ENCODE assay signal across 8 cellular contexts in the genomic region with DNA sequence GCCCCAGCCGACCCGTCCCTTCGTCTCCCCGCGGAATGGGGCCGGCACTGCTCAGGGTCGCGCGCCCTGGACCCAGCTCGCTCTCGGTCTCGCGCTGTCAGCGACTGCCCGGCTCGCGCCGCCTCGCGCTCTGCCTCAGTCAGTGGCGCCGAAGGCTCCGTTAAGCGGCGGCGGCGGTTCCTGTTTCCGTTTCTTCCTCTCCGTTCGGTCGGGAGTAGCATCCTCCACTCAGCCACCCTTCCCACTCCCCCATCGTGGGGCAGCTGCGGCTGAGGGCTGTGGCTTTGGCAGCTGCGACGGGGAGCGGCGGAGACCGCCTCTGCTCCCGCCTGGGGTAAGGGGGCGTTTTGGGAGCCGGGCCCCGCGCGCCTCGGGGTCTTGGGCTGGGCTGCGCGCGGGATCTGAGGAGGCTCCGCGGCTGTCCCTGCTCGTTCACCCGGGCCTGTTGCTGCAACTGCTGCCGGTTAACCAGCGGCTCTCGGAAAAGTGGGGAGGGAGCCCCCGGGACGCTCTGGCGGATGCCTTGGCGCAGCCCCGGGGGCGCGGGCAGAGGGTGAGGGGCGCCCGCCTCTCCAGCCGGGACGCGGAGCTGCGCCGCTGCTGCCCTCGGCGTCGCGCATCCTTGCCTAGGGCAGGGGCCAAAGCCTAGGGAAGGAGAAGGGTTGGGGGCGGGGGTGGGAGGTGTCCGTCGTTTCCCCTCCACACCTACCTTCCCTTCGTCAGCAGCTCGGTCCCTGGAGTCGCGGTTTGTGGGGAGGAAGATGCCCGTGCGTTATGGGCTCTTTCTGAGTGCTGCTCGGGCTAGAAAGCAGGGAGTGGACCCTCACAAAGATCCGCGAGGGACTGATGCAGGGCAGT. TPM values are rescaled to one million over a fixed set of nuclear protein-coding genes. Genes with fewer than 3 reads are reported as not detected.
DNase-seq lines count a peak whose midpoint lies in the region; ATAC-seq and TF ChIP-seq lines count a peak whose summit lies in the region.

No MANE protein-coding gene starts in this region.

- H3K27me3 Mint-ChIP-seq in activated CD4-positive, alpha-beta memory T cell treated with anti-CD3 and anti-CD28 coated beads for 36 hours, result no peaks in the 10 kb centered on the region
- peaks cover 2% of the 10 kb centered on the region for H3K27me3 Mint-ChIP-seq in endothelial cell (ENCODE audit: unreplicated experiment)

- intact Hi-C loops in activated CD4-positive, alpha-beta memory T cell treated with anti-CD3 and anti-CD28 coated beads for 36 hours (cut with micrococcal nuclease), result loop anchor here (1.0 to 5.0 kb wide), 11 partner anchors 44 to 659 kb away; partner anchors contain the start of genes FNTB and MAX
- intact Hi-C loops in mucosa of descending colon (cut with DNase I, micrococcal nuclease), result loop anchor here (10.0 kb wide), 2 partner anchors 188 to 412 kb away; no protein-coding TSS in a partner anchor

- H3K4me3 Mint-ChIP-seq in activated CD4-positive, alpha-beta memory T cell treated with anti-CD3 and anti-CD28 coated beads for 36 hours, result peak overlapping the region; percentile 98
- H3K4me3 Mint-ChIP-seq in endothelial cell (ENCODE audit: unreplicated experiment), result peak overlapping the region; percentile 95

- H3K9me3 ChIP-seq in mucosa of descending colon (no peaks in the 10 kb centered on the region), subcutaneous abdominal adipose tissue (ENCODE audit: control insufficient read depth in 5 of 5, low read length in 5 of 5) (no peaks in the 10 kb centered on the region)

- peak overlapping the region; percentile 96 for H3K27ac Mint-ChIP-seq in activated CD4-positive, alpha-beta memory T cell treated with anti-CD3 and anti-CD28 coated beads for 36 hours
- peak overlapping the region; percentile 79 for H3K27ac Mint-ChIP-seq in endothelial cell (ENCODE audit: unreplicated experiment)

- TF ChIP-seq POLR2A in GM18505 (IDR thresholded peaks at IDR 0.05; ENCODE audit: borderline replicate concordance, extremely low read depth, insufficient read depth, insufficient read length), result peak; percentile 2

- DNase-seq in AG04449 (ENCODE audit: low read depth, low spot score), result no peak
- DNase-seq in NCI-H345 treated with DMSO at 0.1 percent for 48 hours (lab: John Stamatoyannopoulos, UW; ENCODE audit: unreplicated experiment), result peak; percentile 69
- peak; percentile 44 for DNase-seq in activated CD4-positive, alpha-beta memory T cell treated with anti-CD3 and anti-CD28 coated beads for 36 hours
- no peak for DNase-seq in endothelial cell (ENCODE audit: low spot score)
- peak in 2 of 3 donors; percentile 77 to 83 for DNase-seq in mucosa of descending colon

- CTCF ChIA-PET in AG04449 (lab: Yijun Ruan, JAX), result interaction anchor here (0.8 to 11.0 kb wide), 17 partner anchors 15 to 545 kb away, joined by 3 to 229 read pairs (median 4); no protein-coding TSS in a partner anchor
- CTCF ChIA-PET in activated CD4-positive, alpha-beta memory T cell treated with anti-CD3 and anti-CD28 coated beads for 36 hours (lab: Charles Lee), result interaction anchor here (0.7 to 7.3 kb wide), 13 partner anchors 9 to 658 kb away, joined by 3 to 130 read pairs (median 17); no protein-coding TSS in a partner anchor

- H3K36me3 Mint-ChIP-seq in activated CD4-positive, alpha-beta memory T cell treated with anti-CD3 and anti-CD28 coated beads for 36 hours, result no peaks in the 10 kb centered on the region
- H3K36me3 Mint-ChIP-seq in endothelial cell (ENCODE audit: low read depth, unreplicated experiment), result peaks cover 2% of the 10 kb centered on the region

- H3K9ac ChIP-seq in subcutaneous abdominal adipose tissue (ENCODE audit: low read length in 5 of 5), result peak overlapping the region in 4 of 5 donors; percentile 56 to 79 (median 65)

- H3K4me1 ChIP-seq in mucosa of descending colon (ENCODE audit: low read depth) (peaks cover 4% of the 10 kb centered on the region), subcutaneous abdominal adipose tissue (ENCODE audit: control insufficient read depth in 5 of 5, insufficient read depth in 5 of 5, low read length in 5 of 5) (peaks cover 0 to 32% (median 21%) of the 10 kb centered on the region in 5 donors)

- POLR2A ChIA-PET in AG04449 (lab: Yijun Ruan, JAX), result interaction anchor here (1.0 kb wide), 1 partner anchor 291 kb away, joined by 3 read pairs; no protein-coding TSS in a partner anchor
- POLR2A ChIA-PET in activated CD4-positive, alpha-beta memory T cell treated with anti-CD3 and anti-CD28 coated beads for 36 hours (lab: Charles Lee), result interaction anchor here (0.5 to 2.6 kb wide), 6 partner anchors 16 to 412 kb away, joined by 3 to 16 read pairs (median 4); no protein-coding TSS in a partner anchor

- TF ChIP-seq CTCF in AG04449 (IDR thresholded peaks at IDR 0.05; ENCODE audit: insufficient read depth, low read length, missing control alignments) (peak; percentile 42), endothelial cell (IDR thresholded peaks at IDR 0.05; ENCODE audit: unreplicated experiment) (no peak), mucosa of descending colon (IDR thresholded peaks at IDR 0.05) (no peak)

- H3K4me1 Mint-ChIP-seq in activated CD4-positive, alpha-beta memory T cell treated with anti-CD3 and anti-CD28 coated beads for 36 hours (ENCODE audit: low read depth), result peaks cover 35% of the 10 kb centered on the region
- peaks cover 11% of the 10 kb centered on the region for H3K4me1 Mint-ChIP-seq in endothelial cell (ENCODE audit: unreplicated experiment)

- H3K9me3 Mint-ChIP-seq in activated CD4-positive, alpha-beta memory T cell treated with anti-CD3 and anti-CD28 coated beads for 36 hours, result no peaks in the 10 kb centered on the region
- H3K9me3 Mint-ChIP-seq in endothelial cell (ENCODE audit: unreplicated experiment), result no peaks in the 10 kb centered on the region

- peak overlapping the region; percentile 84 for H3K4me3 ChIP-seq in AG04449 (ENCODE audit: low read depth, low read length)
- peak overlapping the region; percentile 45 for H3K4me3 ChIP-seq in mucosa of descending colon
- H3K4me3 ChIP-seq in subcutaneous abdominal adipose tissue (ENCODE audit: low read depth in 1 of 5, low read length in 5 of 5), result peak overlapping the region; percentile 78 to 96 (median 87)

- no peaks in the 10 kb centered on the region for H3K27me3 ChIP-seq in subcutaneous abdominal adipose tissue (ENCODE audit: control insufficient read depth in 5 of 5, insufficient read depth in 4 of 5, low read length in 5 of 5)

- peak overlapping the region; percentile 50 for H3K27ac ChIP-seq in subcutaneous abdominal adipose tissue (ENCODE audit: low read depth, low read length)

- ATAC-seq in GM18505 (IDR thresholded peaks at IDR 0.05; ENCODE audit: unreplicated experiment), result peak; percentile 36
- ATAC-seq in HG02973 (IDR thresholded peaks at IDR 0.05; ENCODE audit: unreplicated experiment), result peak; percentile 40
- ATAC-seq in mucosa of descending colon, result peak; percentile 69

- H3K36me3 ChIP-seq in mucosa of descending colon (ENCODE audit: low read depth) (no peaks in the 10 kb centered on the region), subcutaneous abdominal adipose tissue (ENCODE audit: control insufficient read depth in 5 of 5, insufficient read depth in 5 of 5, low read length in 5 of 5) (no peaks in the 10 kb centered on the region)

RNA-seq across cellular contexts. Expression of gene FUT8, which starts 0.6 kb away (rescaled TPM):
- total RNA-seq in activated CD4-positive, alpha-beta memory T cell treated with anti-CD3 and anti-CD28 coated beads for 36 hours, result 10 to 100 TPM; 50.7 to 51.4 TPM
- total RNA-seq in endothelial cell (ENCODE audit: unreplicated experiment) (65.4 TPM), mucosa of descending colon (10 to 100 TPM; 24.7 to 38.1 (median 32.2) TPM)

Comparison
In these comparisons a context has a peak if more than half of its experiments do, and no peak if none do; other contexts are left out.
1. DNase-seq: peak in NCI-H345 treated with DMSO at 0.1 percent for 48 hours (single experiment), activated CD4-positive, alpha-beta memory T cell treated with anti-CD3 and anti-CD28 coated beads for 36 hours (single experiment) and mucosa of descending colon (2 of 3); none in AG04449 (single experiment) and endothelial cell (single experiment).
2. Peak in every context shown above with its lines, with median percentiles within 50 percentile points of each other: H3K4me3 ChIP-seq and ATAC-seq.